9 cellular contexts compared by ENCODE assay signal in the genomic region with DNA sequence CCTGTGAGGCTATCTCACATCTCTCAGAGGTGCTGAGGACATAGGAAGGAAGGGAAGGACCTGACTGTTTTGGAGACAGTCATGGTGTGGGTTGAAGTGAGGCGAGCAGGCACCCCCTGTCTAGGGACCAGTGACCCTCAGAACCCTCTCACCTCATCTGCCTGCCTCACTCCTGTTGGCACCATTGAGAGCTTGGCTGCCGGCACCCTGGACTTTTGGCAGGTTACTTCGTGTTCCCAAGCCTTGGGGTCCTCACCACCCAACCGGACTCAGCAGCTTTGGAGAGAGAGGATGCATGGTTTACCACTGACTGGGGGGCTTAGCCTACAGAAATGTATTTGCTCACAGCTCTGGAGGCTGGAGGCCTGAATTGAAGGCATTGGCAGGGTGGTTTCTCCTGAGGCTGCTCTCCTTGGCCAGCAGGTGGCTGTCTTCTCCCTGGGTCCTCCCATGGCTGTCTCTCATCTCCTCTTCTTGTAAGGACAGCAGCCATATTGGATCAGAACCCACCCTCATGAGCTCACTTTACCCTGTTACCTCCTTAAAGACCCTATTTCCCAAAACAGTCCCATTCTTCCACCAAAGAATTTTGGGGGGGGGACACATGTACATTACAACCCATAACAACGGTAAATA.
A peak's percentile ranks its signal among the peaks of the same experiment; 100 is the strongest.
DNase-seq lines count a peak whose midpoint lies in the region; ATAC-seq and TF ChIP-seq lines count a peak whose summit lies in the region.
"Had no signal": no experiment of that assay in that cellular context is flagged by ENCODE, and none has a peak within 500 bp of the region (broad histone marks: within the 10 kb centered on the region; RNA-seq: fewer than 3 reads in every experiment).

No MANE protein-coding gene starts in this region.

- H3K4me3 ChIP-seq in GM12875 (ENCODE audit: low read depth, low read length): no peak overlapping the region
- no peak overlapping the region for H3K4me3 ChIP-seq in WI38 (ENCODE audit: low read depth, low read length)
- no peak overlapping the region for H3K4me3 ChIP-seq in CD8-positive, alpha-beta T cell (ENCODE audit: low read depth, low read length)
- H3K4me3 ChIP-seq: lung had no signal

- no peaks in the 10 kb centered on the region for H3K9me3 Mint-ChIP-seq in HFFc6
- no peaks in the 10 kb centered on the region for H3K9me3 Mint-ChIP-seq in nephron
- no peaks in the 10 kb centered on the region for H3K9me3 Mint-ChIP-seq in CD8-positive, alpha-beta T cell

- intact Hi-C loops in CD8-positive, alpha-beta T cell (cut with DNase I, micrococcal nuclease): no loop called here

- H3K9me3 ChIP-seq in CD8-positive, alpha-beta T cell (ENCODE audit: low read length): no peaks in the 10 kb centered on the region

- H3K4me1 Mint-ChIP-seq in HFFc6 (ENCODE audit: low read depth) (peaks cover 25% of the 10 kb centered on the region), nephron (no peaks in the 10 kb centered on the region)
- no peaks in the 10 kb centered on the region for H3K4me1 Mint-ChIP-seq in CD8-positive, alpha-beta T cell (ENCODE audit: low read depth)

- POLR2A ChIA-PET in CD8-positive, alpha-beta T cell (lab: Charles Lee): no interaction called here

- no peaks in the 10 kb centered on the region for H3K4me1 ChIP-seq in CD8-positive, alpha-beta T cell (ENCODE audit: insufficient read depth, low read length)

- H3K4me3 Mint-ChIP-seq in HFFc6: no peak overlapping the region
- H3K4me3 Mint-ChIP-seq in nephron: no peak overlapping the region
- no peak overlapping the region for H3K4me3 Mint-ChIP-seq in CD8-positive, alpha-beta T cell

- no peaks in the 10 kb centered on the region for H3K36me3 Mint-ChIP-seq in HFFc6 (ENCODE audit: low read depth)
- H3K36me3 Mint-ChIP-seq in nephron (ENCODE audit: low read depth): no peaks in the 10 kb centered on the region
- H3K36me3 Mint-ChIP-seq in CD8-positive, alpha-beta T cell: no peaks in the 10 kb centered on the region

- H3K36me3 ChIP-seq in CD8-positive, alpha-beta T cell (ENCODE audit: insufficient read depth, low read length): no peaks in the 10 kb centered on the region

- no peaks in the 10 kb centered on the region for H3K27me3 ChIP-seq in CD8-positive, alpha-beta T cell (ENCODE audit: insufficient read depth, low read length)

- H3K27me3 Mint-ChIP-seq in HFFc6 (ENCODE audit: insufficient read depth) (no peaks in the 10 kb centered on the region; the same call in 1 of the 2 replicates), nephron (ENCODE audit: low read depth) (peaks cover 4% of the 10 kb centered on the region)
- H3K27me3 Mint-ChIP-seq in CD8-positive, alpha-beta T cell (ENCODE audit: low read depth): no peaks in the 10 kb centered on the region

- CTCF ChIA-PET in CD8-positive, alpha-beta T cell (lab: Charles Lee): interaction anchor here (1.0 kb wide), 1 partner anchor 10 kb away, joined by 3 read pairs; no protein-coding TSS in a partner anchor

- ATAC-seq in CD8-positive, alpha-beta T cell: no peak
- no peak for ATAC-seq in GM21515 (IDR thresholded peaks at IDR 0.05; ENCODE audit: unreplicated experiment)

- H3K27ac Mint-ChIP-seq in HFFc6: peak overlapping the region; percentile 90
- H3K27ac Mint-ChIP-seq in nephron: no peak overlapping the region
- H3K27ac Mint-ChIP-seq in CD8-positive, alpha-beta T cell: no peak overlapping the region

- H3K27ac ChIP-seq in CD8-positive, alpha-beta T cell (ENCODE audit: low read depth, low read length): no peak overlapping the region

- TF ChIP-seq CTCF in GM12875 (IDR thresholded peaks at IDR 0.05; ENCODE audit: borderline replicate concordance, insufficient read depth, low read depth, low read length) (peak; percentile 86), HFFc6 (IDR thresholded peaks at IDR 0.05) (peak; percentile 80), WI38 (IDR thresholded peaks at IDR 0.05; ENCODE audit: low read depth, low read length) (0 out of 2 replicates have a peak, but pooled peaks have one; percentile 30), nephron (IDR thresholded peaks at IDR 0.05; ENCODE audit: unreplicated experiment in 3 of 3) (peak in 2 of 3 experiments; percentile 20 to 29)
- TF ChIP-seq CTCF in CD8-positive, alpha-beta T cell (IDR thresholded peaks at IDR 0.05): no peak

- DNase-seq in AG20443 (ENCODE audit: low spot score) (peak; percentile 61), HFFc6 (peak; percentile 61), NAMALWA (ENCODE audit: low spot score) (peak; percentile 77)
- no peak for DNase-seq in CD8-positive, alpha-beta T cell

Comparison
In these comparisons a context has a peak if more than half of its experiments do, and no peak if none do; other contexts are left out.
1. DNase-seq: peak in AG20443 (single experiment), HFFc6 (single experiment) and NAMALWA (single experiment); none in CD8-positive, alpha-beta T cell (0 of 7).